ENCODE assay signal across 1 cellular context in the genomic region with DNA sequence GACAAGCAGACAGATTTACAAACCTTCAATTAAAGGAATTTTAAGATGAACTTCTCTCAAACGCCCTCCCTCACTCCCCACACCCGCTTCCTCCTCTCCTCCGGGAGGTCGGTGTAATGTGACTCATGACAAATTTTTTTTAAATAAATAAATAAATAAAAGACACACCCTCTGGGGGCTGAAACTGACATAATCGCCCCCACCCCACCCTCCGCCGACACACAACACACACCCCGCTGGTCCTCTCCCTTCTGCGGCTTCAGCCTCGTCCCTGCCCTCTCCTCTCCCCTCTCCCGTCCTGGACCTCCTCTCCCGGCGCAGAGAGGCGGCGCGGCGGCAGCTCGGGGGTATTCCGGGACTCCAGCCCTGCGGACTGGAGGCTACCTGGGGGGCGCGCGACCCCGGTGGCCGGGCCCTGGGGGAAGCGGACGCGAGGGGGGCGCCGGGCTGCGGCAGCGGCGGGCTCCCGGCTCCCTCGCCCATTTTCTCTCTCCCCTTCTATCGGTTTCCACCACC.
TF ChIP-seq lines count a peak whose summit lies in the region.

No MANE protein-coding gene starts in this region.

TF ChIP-seq in SK-N-SH, 30 proteins besides CTCF, POLR2A, EP300 and RAD21 (continued from another document):
- peak; percentile 53; the same call in 1 of the 2 replicates for TF ChIP-seq TAF1 (IDR thresholded peaks at IDR 0.05; ENCODE audit: borderline replicate concordance, low read depth, low read length)
